8 cellular contexts compared by ENCODE assay signal in the genomic region with DNA sequence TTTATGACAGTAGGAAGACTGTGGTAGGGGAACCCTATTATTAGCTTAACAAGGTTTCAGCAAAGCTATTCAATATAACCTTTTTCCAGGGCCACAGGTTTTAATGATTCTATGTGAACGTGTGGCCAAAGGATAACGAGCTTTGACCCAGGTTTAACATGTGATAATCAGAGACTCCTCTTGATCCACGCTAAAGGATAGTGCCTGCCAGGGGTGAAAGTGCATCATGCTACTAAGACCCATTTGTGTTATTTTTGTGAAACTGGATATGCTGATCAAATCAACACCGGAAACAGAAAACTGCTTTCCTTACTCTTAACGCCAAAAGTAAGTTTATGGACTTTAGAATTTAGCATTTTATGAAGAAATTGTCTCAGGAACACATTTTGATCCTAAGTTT. TPM values are rescaled to one million over a fixed set of nuclear protein-coding genes. Genes with fewer than 3 reads are reported as not detected.
DNase-seq lines count a peak whose midpoint lies in the region; TF ChIP-seq lines count a peak whose summit lies in the region.

No MANE protein-coding gene starts in this region.

- peaks cover 13% of the 10 kb centered on the region for H3K27me3 Mint-ChIP-seq in T-helper 1 cell treated with Interleukin-12 subunit alpha and Interleukin-12 subunit beta and Interleukin-4 antibody, amounts not matched to agents 30 μg/mL and 1 μg/mL, for 36 hours (ENCODE audit: low read depth)
- H3K27me3 Mint-ChIP-seq in activated naive CD8-positive, alpha-beta T cell treated with anti-CD3 and anti-CD28 coated beads for 36 hours, result no peaks in the 10 kb centered on the region

- TF ChIP-seq CTCF in kidney epithelial cell (IDR thresholded peaks at IDR 0.05; ENCODE audit: insufficient read depth, low read length, poor library complexity, severe bottlenecking), result no peak
- no peak for TF ChIP-seq CTCF in suprapubic skin (IDR thresholded peaks at IDR 0.05)

- H3K36me3 Mint-ChIP-seq in T-helper 1 cell treated with Interleukin-12 subunit alpha and Interleukin-12 subunit beta and Interleukin-4 antibody, amounts not matched to agents 30 μg/mL and 1 μg/mL, for 36 hours (ENCODE audit: low read depth), result peaks cover 2% of the 10 kb centered on the region
- H3K36me3 Mint-ChIP-seq in activated naive CD8-positive, alpha-beta T cell treated with anti-CD3 and anti-CD28 coated beads for 36 hours, result no peaks in the 10 kb centered on the region

- H3K27me3 ChIP-seq in kidney epithelial cell (ENCODE audit: control insufficient read depth, insufficient read depth, low read length), result no peaks in the 10 kb centered on the region
- no peaks in the 10 kb centered on the region for H3K27me3 ChIP-seq in suprapubic skin

- TF ChIP-seq POLR2A in suprapubic skin (IDR thresholded peaks at IDR 0.05), result no peak

- H3K36me3 ChIP-seq in kidney epithelial cell (ENCODE audit: control insufficient read depth, insufficient read depth, low read length) (no peaks in the 10 kb centered on the region), suprapubic skin (no peaks in the 10 kb centered on the region)

- H3K4me3 ChIP-seq in kidney epithelial cell (ENCODE audit: low read depth, low read length) (peak overlapping the region; percentile 64), suprapubic skin (peak overlapping the region; percentile 89)

- TF ChIP-seq EP300 in suprapubic skin (IDR thresholded peaks at IDR 0.05), result no peak

- peak overlapping the region; percentile 92 for H3K4me3 Mint-ChIP-seq in T-helper 1 cell treated with Interleukin-12 subunit alpha and Interleukin-12 subunit beta and Interleukin-4 antibody, amounts not matched to agents 30 μg/mL and 1 μg/mL, for 36 hours
- H3K4me3 Mint-ChIP-seq in activated naive CD8-positive, alpha-beta T cell treated with anti-CD3 and anti-CD28 coated beads for 36 hours, result peak overlapping the region; percentile 94

- DNase-seq in T-helper 1 cell, result no peak
- no peak for DNase-seq in activated naive CD8-positive, alpha-beta T cell treated with anti-CD3 and anti-CD28 coated beads for 36 hours
- DNase-seq in kidney epithelial cell (ENCODE audit: low read depth), result no peak
- DNase-seq in suprapubic skin (ENCODE audit: low spot score in 2 of 2), result no peak
- no peak for DNase-seq in D341Med (ENCODE audit: low spot score)
- no peak for DNase-seq in NCI-H2196 (lab: John Stamatoyannopoulos, UW; ENCODE audit: unreplicated experiment)
- no peak for DNase-seq in GF-D8 (lab: John Stamatoyannopoulos, UW)

- H3K27ac ChIP-seq in suprapubic skin, result peak overlapping the region; percentile 92

- no peaks in the 10 kb centered on the region for H3K9me3 Mint-ChIP-seq in T-helper 1 cell treated with Interleukin-12 subunit alpha and Interleukin-12 subunit beta and Interleukin-4 antibody, amounts not matched to agents 30 μg/mL and 1 μg/mL, for 36 hours
- H3K9me3 Mint-ChIP-seq in activated naive CD8-positive, alpha-beta T cell treated with anti-CD3 and anti-CD28 coated beads for 36 hours, result no peaks in the 10 kb centered on the region

- peak overlapping the region; percentile 90 for H3K27ac Mint-ChIP-seq in T-helper 1 cell treated with Interleukin-12 subunit alpha and Interleukin-12 subunit beta and Interleukin-4 antibody, amounts not matched to agents 30 μg/mL and 1 μg/mL, for 36 hours
- peak overlapping the region; percentile 89 for H3K27ac Mint-ChIP-seq in activated naive CD8-positive, alpha-beta T cell treated with anti-CD3 and anti-CD28 coated beads for 36 hours

- H3K4me1 Mint-ChIP-seq in T-helper 1 cell treated with Interleukin-12 subunit alpha and Interleukin-12 subunit beta and Interleukin-4 antibody, amounts not matched to agents 30 μg/mL and 1 μg/mL, for 36 hours (ENCODE audit: low read depth), result peaks cover 44% of the 10 kb centered on the region
- H3K4me1 Mint-ChIP-seq in activated naive CD8-positive, alpha-beta T cell treated with anti-CD3 and anti-CD28 coated beads for 36 hours, result peaks cover 38% of the 10 kb centered on the region

- 48% methylated on average over 5 of the region's 5 CpGs for WGBS in suprapubic skin

- H3K9me3 ChIP-seq in suprapubic skin, result no peaks in the 10 kb centered on the region

- peaks cover 64% of the 10 kb centered on the region for H3K4me1 ChIP-seq in suprapubic skin

RNA-seq across cellular contexts. Expression of gene TAOK3, which starts 0.9 kb away (rescaled TPM):
- total RNA-seq in activated naive CD8-positive, alpha-beta T cell treated with anti-CD3 and anti-CD28 coated beads for 36 hours, result 10 to 100 TPM; 51.9 to 52.2 TPM
- total RNA-seq in kidney epithelial cell (8.7 and 13.5 TPM in 2 replicates), suprapubic skin (10 to 100 TPM; 22.7 to 61.7 (median 38.8) TPM)

RNA-seq across cellular contexts. Expression of gene SUDS3, which starts 2.7 kb away (rescaled TPM):
- total RNA-seq in activated naive CD8-positive, alpha-beta T cell treated with anti-CD3 and anti-CD28 coated beads for 36 hours, result 10 to 100 TPM; 19.0 to 22.3 TPM
- total RNA-seq in kidney epithelial cell, result 30.5 and 45.9 TPM in 2 replicates
- total RNA-seq in suprapubic skin, result 10 to 100 TPM; 37.7 to 66.3 (median 50.1) TPM
